20 cellular contexts compared by ENCODE assay signal in the genomic region with DNA sequence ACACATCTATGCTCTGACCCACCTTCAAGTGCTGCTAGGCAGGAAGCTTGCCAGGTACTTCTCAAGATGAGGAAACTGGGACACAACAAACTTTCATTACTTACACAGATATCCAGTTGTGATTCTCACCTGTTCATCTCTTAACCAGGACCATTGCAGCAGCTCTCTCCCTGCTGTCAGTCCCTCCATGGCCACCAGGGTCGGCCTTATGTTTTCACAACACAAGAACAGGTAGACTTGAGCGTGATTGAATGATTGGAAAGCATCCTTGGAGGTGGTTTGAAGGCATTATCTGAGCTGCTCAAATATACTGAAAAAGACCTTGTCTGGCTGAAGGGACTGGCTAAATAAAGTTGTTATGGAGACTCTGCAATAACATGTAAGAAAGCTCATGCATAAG.
DNase-seq lines count a peak whose midpoint lies in the region; ATAC-seq and TF ChIP-seq lines count a peak whose summit lies in the region.
"Had no signal": no experiment of that assay in that cellular context is flagged by ENCODE, and none has a peak within 500 bp of the region (broad histone marks: within the 10 kb centered on the region; RNA-seq: fewer than 3 reads in every experiment).

No MANE protein-coding gene starts in this region.

- H3K4me1 Mint-ChIP-seq in CD4-positive, CD25-positive, alpha-beta regulatory T cell: peaks cover 0 to 2% (median 0%) of the 10 kb centered on the region in 4 donors
- H3K4me1 Mint-ChIP-seq: brain; nephron; stimulated activated naive B cell treated with anti-CD40 and anti-IgM and Interleukin-4, amounts not matched to agents 10 μg/mL and 1 μg/mL and 100 μg/mL, for 72 hours had no signal

- TF ChIP-seq CTCF in astrocyte of the spinal cord (IDR thresholded peaks at IDR 0.05; ENCODE audit: low read depth, low read length): peak; percentile 28

- no peak for ATAC-seq in CD4-positive, CD25-positive, alpha-beta regulatory T cell (ENCODE audit: low read depth in 2 of 2)
- ATAC-seq: left lobe of liver; Right ventricle myocardium inferior; stimulated activated naive B cell treated with anti-CD40 and anti-IgM and Interleukin-4, amounts not matched to agents 10 μg/mL and 1 μg/mL and 100 μg/mL, for 72 hours had no signal

- no peaks in the 10 kb centered on the region for H3K27me3 ChIP-seq in CD4-positive, CD25-positive, alpha-beta regulatory T cell (ENCODE audit: control insufficient read depth, insufficient read depth, low read length)
- H3K27me3 ChIP-seq in H7 (ENCODE audit: control insufficient read depth, insufficient read depth, low read length): no peaks in the 10 kb centered on the region

- H3K9me3 Mint-ChIP-seq in CD4-positive, CD25-positive, alpha-beta regulatory T cell: no peaks in the 10 kb centered on the region
- H3K9me3 Mint-ChIP-seq: brain; nephron; stimulated activated naive B cell treated with anti-CD40 and anti-IgM and Interleukin-4, amounts not matched to agents 10 μg/mL and 1 μg/mL and 100 μg/mL, for 72 hours; T-helper 2 cell treated with Interferon-gamma antibody and Interleukin-4, amounts not matched to agents 5 μg/mL and 100 μg/mL, for 36 hours had no signal

- no peak overlapping the region for H3K4me3 ChIP-seq in CD4-positive, CD25-positive, alpha-beta regulatory T cell (ENCODE audit: low read depth, low read length)
- H3K4me3 ChIP-seq in H7 (ENCODE audit: insufficient read depth, low read depth, low read length) (no peak overlapping the region), astrocyte of the spinal cord (ENCODE audit: low read depth, low read length) (no peak overlapping the region)

- no peaks in the 10 kb centered on the region for H3K4me1 ChIP-seq in CD4-positive, CD25-positive, alpha-beta regulatory T cell (ENCODE audit: control insufficient read depth, insufficient read depth, low read length, poor library complexity, severe bottlenecking)

- DNase-seq in CD4-positive, CD25-positive, alpha-beta regulatory T cell: no peak
- DNase-seq in H7 (peak; percentile 21), astrocyte of the spinal cord (ENCODE audit: low read depth, low spot score) (no peak), iPS-NIHi11 (ENCODE audit: low spot score) (peak; percentile 10), inferior parietal cortex (ENCODE audit: extremely low spot score) (no peak), CD1c-positive myeloid dendritic cell (ENCODE audit: extremely low spot score) (no peak), NCI-H510A (lab: John Stamatoyannopoulos, UW) (no peak)
- no peak for DNase-seq in stimulated activated CD4-positive, alpha-beta T cell treated with anti-CD3 and anti-CD28 coated beads, Interleukin-4, amount 100 ng/mL, for 24 hours
- DNase-seq: activated CD4-positive, alpha-beta T cell treated with anti-CD3 and anti-CD28 coated beads for 48 hours; GDM1; head of caudate nucleus; NCI-H187 treated with DMSO at 0.1 percent for 48 hours; NCI-H524 treated with DMSO at 0.1 percent for 48 hours; stimulated activated naive B cell treated with anti-CD40 and anti-IgM and Interleukin-4, amounts not matched to agents 10 μg/mL and 1 μg/mL and 100 μg/mL, for 72 hours had no signal

- no peaks in the 10 kb centered on the region for H3K9me3 ChIP-seq in CD4-positive, CD25-positive, alpha-beta regulatory T cell (ENCODE audit: control insufficient read depth in 2 of 2, low read length in 2 of 2)

- in situ Hi-C loops in astrocyte of the spinal cord (cut with HindIII; ENCODE audit: low sequenced_read_pairs): no loop called here

- peaks cover 72% of the 10 kb centered on the region for H3K36me3 ChIP-seq in CD4-positive, CD25-positive, alpha-beta regulatory T cell (ENCODE audit: control insufficient read depth, insufficient read depth, low read length)
- H3K36me3 ChIP-seq in H7 (replicated peaks; ENCODE audit: control insufficient read depth, insufficient read depth, low read length): peaks cover 4% of the 10 kb centered on the region

- H3K4me3 Mint-ChIP-seq in CD4-positive, CD25-positive, alpha-beta regulatory T cell: no peak overlapping the region
- H3K4me3 Mint-ChIP-seq: brain; nephron; stimulated activated naive B cell treated with anti-CD40 and anti-IgM and Interleukin-4, amounts not matched to agents 10 μg/mL and 1 μg/mL and 100 μg/mL, for 72 hours; T-helper 2 cell treated with Interferon-gamma antibody and Interleukin-4, amounts not matched to agents 5 μg/mL and 100 μg/mL, for 36 hours had no signal

- peak overlapping the region in 2 of 3 donors; percentile 14 to 44 for H3K27ac Mint-ChIP-seq in CD4-positive, CD25-positive, alpha-beta regulatory T cell
- H3K27ac Mint-ChIP-seq: brain; stimulated activated naive B cell treated with anti-CD40 and anti-IgM and Interleukin-4, amounts not matched to agents 10 μg/mL and 1 μg/mL and 100 μg/mL, for 72 hours had no signal

- peaks cover 34% of the 10 kb centered on the region for H3K36me3 Mint-ChIP-seq in CD4-positive, CD25-positive, alpha-beta regulatory T cell

- no peak overlapping the region for H3K27ac ChIP-seq in CD4-positive, CD25-positive, alpha-beta regulatory T cell (ENCODE audit: insufficient read depth, low read length, poor library complexity, severe bottlenecking)
- H3K27ac ChIP-seq: C4-2B had no signal

- H3K27me3 Mint-ChIP-seq in CD4-positive, CD25-positive, alpha-beta regulatory T cell: no peaks in the 10 kb centered on the region
- H3K27me3 Mint-ChIP-seq: brain; stimulated activated naive B cell treated with anti-CD40 and anti-IgM and Interleukin-4, amounts not matched to agents 10 μg/mL and 1 μg/mL and 100 μg/mL, for 72 hours had no signal

Comparison
In these comparisons a context has a peak if more than half of its experiments do, and no peak if none do; other contexts are left out.
1. DNase-seq: peak in H7 (single experiment) and iPS-NIHi11 (single experiment); none in CD4-positive, CD25-positive, alpha-beta regulatory T cell (0 of 3), astrocyte of the spinal cord (single experiment), inferior parietal cortex (single experiment), CD1c-positive myeloid dendritic cell (single experiment), NCI-H510A (single experiment) and stimulated activated CD4-positive, alpha-beta T cell treated with anti-CD3 and anti-CD28 coated beads, Interleukin-4, amount 100 ng/mL, for 24 hours (single experiment).